Comparison of ENCODE assay signal across 10 cellular contexts in the genomic region with DNA sequence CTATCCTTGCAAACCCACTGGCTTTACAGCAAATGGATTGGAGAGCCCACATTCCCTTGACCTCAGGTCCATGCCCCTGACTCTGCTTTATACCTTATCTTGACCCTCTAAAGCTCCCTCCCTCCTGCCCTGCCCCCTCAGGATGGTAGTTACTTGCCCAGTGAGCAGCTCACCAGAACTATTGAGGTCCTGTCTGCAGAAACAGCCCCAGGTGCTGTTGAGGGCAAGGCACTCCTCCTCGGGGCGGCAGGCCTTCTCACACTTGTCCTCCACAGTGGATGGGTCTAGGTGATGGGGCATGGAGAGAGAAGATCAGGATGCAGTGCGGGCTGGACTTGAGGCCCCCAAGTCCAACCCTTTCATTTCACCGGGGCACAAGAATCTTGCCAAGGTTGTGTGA. TPM values are rescaled to one million over a fixed set of nuclear protein-coding genes. Genes with fewer than 3 reads are reported as not detected.
"Had no signal": no experiment of that assay in that cellular context is flagged by ENCODE, and none has a peak within 500 bp of the region (broad histone marks: within the 10 kb centered on the region; RNA-seq: fewer than 3 reads in every experiment).

No MANE protein-coding gene starts in this region.

- ATAC-seq: HepG2, K562 had no signal

- H3K4me2 ChIP-seq: KMS-11 had no signal

- FAIRE-seq: HepG2, HTR-8/SVneo, K562 had no signal

- H3K9ac ChIP-seq: KMS-11 had no signal

- H3K27ac ChIP-seq: HL-60, KMS-11 had no signal

- H3K4me3 ChIP-seq: K562 had no signal

- DNase-seq: KBM-7, KG1 had no signal

RNA-seq across cellular contexts. Expression of a gene that starts 4.6 kb away (rescaled TPM):
- total RNA-seq: HT-29, HT1080 had no signal
- polyA plus RNA-seq: IgD-negative memory B cell, K562 had no signal

RNA-seq across cellular contexts. Expression of a gene that starts 29.8 kb away (rescaled TPM):
- total RNA-seq: HepG2, HT-29, HT1080, K562 had no signal
- polyA plus RNA-seq: HepG2, IgD-negative memory B cell, K562 had no signal
